In genomic region chr17:65184235-65184959, GRCh38 we compare ENCODE assay signal across 17 cellular contexts. TPM values are rescaled to one million over a fixed set of nuclear protein-coding genes. Genes with fewer than 3 reads are reported as not detected.
DNase-seq lines count a peak whose midpoint lies in the region; TF ChIP-seq lines count a peak whose summit lies in the region.
"Had no signal": no experiment of that assay in that cellular context is flagged by ENCODE, and none has a peak within 500 bp of the region (broad histone marks: within the 10 kb centered on the region; RNA-seq: fewer than 3 reads in every experiment).

No MANE protein-coding gene starts in this region.

- H3K4me1 ChIP-seq in HUES64 (ENCODE audit: insufficient read depth, low read length): peaks cover 24% of the 10 kb centered on the region

- H3K9me3 ChIP-seq in HUES64 (ENCODE audit: insufficient read depth, low read depth, low read length): no peaks in the 10 kb centered on the region
- H3K9me3 ChIP-seq: spleen, tibial artery had no signal

- TF ChIP-seq CTCF in endothelial cell (IDR thresholded peaks at IDR 0.05; ENCODE audit: unreplicated experiment): no peak
- no peak for TF ChIP-seq CTCF in osteocyte (IDR thresholded peaks at IDR 0.05)

- H3K27me3 Mint-ChIP-seq in endothelial cell (ENCODE audit: unreplicated experiment) (peaks cover 3% of the 10 kb centered on the region), osteocyte (ENCODE audit: unreplicated experiment) (no peaks in the 10 kb centered on the region)
- H3K27me3 Mint-ChIP-seq: activated naive CD4-positive, alpha-beta T cell treated with anti-CD3 and anti-CD28 coated beads, Interleukin-2, amount 50 U/mL, for 24 hours had no signal

- no peaks in the 10 kb centered on the region for H3K27me3 ChIP-seq in HUES64 (ENCODE audit: insufficient read depth, low read length)
- H3K27me3 ChIP-seq: spleen, tibial artery had no signal

- peak overlapping the region; percentile 84 for H3K27ac ChIP-seq in HUES64 (ENCODE audit: low read depth, low read length)
- H3K27ac ChIP-seq: KMS-11, tibial artery had no signal

- H3K27ac Mint-ChIP-seq in endothelial cell (ENCODE audit: unreplicated experiment): peak overlapping the region; percentile 87
- H3K27ac Mint-ChIP-seq in osteocyte (ENCODE audit: unreplicated experiment): peak overlapping the region; percentile 89
- H3K27ac Mint-ChIP-seq: activated naive CD4-positive, alpha-beta T cell treated with anti-CD3 and anti-CD28 coated beads, Interleukin-2, amount 50 U/mL, for 24 hours; CD14-positive monocyte had no signal

- H3K9ac ChIP-seq in HUES64 (ENCODE audit: low read depth, low read length): peak overlapping the region; percentile 64; the same call in 1 of the 2 replicates
- H3K9ac ChIP-seq: KMS-11 had no signal

- H3K36me3 Mint-ChIP-seq in endothelial cell (ENCODE audit: low read depth, unreplicated experiment) (peaks cover 4% of the 10 kb centered on the region), osteocyte (ENCODE audit: unreplicated experiment) (no peaks in the 10 kb centered on the region)
- H3K36me3 Mint-ChIP-seq: activated naive CD4-positive, alpha-beta T cell treated with anti-CD3 and anti-CD28 coated beads, Interleukin-2, amount 50 U/mL, for 24 hours; brain; CD14-positive monocyte had no signal

- H3K4me1 Mint-ChIP-seq in endothelial cell (ENCODE audit: unreplicated experiment) (peaks cover 44% of the 10 kb centered on the region), osteocyte (ENCODE audit: unreplicated experiment) (peaks cover 45% of the 10 kb centered on the region)

- no peaks in the 10 kb centered on the region for H3K36me3 ChIP-seq in HUES64 (ENCODE audit: insufficient read depth, low read length)
- H3K36me3 ChIP-seq: spleen, tibial artery had no signal

- 65% methylated on average over 5 of the region's 5 CpGs for WGBS in HUES64

- no peaks in the 10 kb centered on the region for H3K9me3 Mint-ChIP-seq in endothelial cell (ENCODE audit: unreplicated experiment)
- H3K9me3 Mint-ChIP-seq in osteocyte (ENCODE audit: unreplicated experiment): no peaks in the 10 kb centered on the region
- H3K9me3 Mint-ChIP-seq: activated naive CD4-positive, alpha-beta T cell treated with anti-CD3 and anti-CD28 coated beads, Interleukin-2, amount 50 U/mL, for 24 hours; CD14-positive monocyte had no signal

- no peak overlapping the region for H3K4me3 ChIP-seq in HUES64 (ENCODE audit: low read length)
- H3K4me3 ChIP-seq: spleen, tibial artery had no signal

- H3K4me3 Mint-ChIP-seq in endothelial cell (ENCODE audit: unreplicated experiment) (no peak overlapping the region), osteocyte (ENCODE audit: unreplicated experiment) (peak overlapping the region; percentile 54)
- H3K4me3 Mint-ChIP-seq: activated naive CD4-positive, alpha-beta T cell treated with anti-CD3 and anti-CD28 coated beads, Interleukin-2, amount 50 U/mL, for 24 hours; brain; CD14-positive monocyte had no signal

- DNase-seq in COLO829 (ENCODE audit: low spot score) (peak; percentile 54), endothelial cell (ENCODE audit: low spot score) (no peak), osteocyte (ENCODE audit: extremely low spot score, unreplicated experiment) (no peak), SHP77 treated with DMSO at 0.1 percent for 48 hours (lab: John Stamatoyannopoulos, UW) (no peak), NOMO-1 (lab: John Stamatoyannopoulos, UW; ENCODE audit: unreplicated experiment in 2 of 2) (no peak), mucosa of gallbladder (ENCODE audit: low spot score) (no peak)
- DNase-seq: DND-41, NCI-H1105, NCI-H2171, NCI-H774, spleen, tibial artery had no signal

RNA-seq across cellular contexts. Expression of gene RGS9, which starts 47.2 kb away (rescaled TPM):
- polyA plus RNA-seq in HUES64 (2013, experiment 1 of 2): 6.3 TPM
- polyA plus RNA-seq in HUES64 (2013, experiment 2 of 2): 8.7 TPM
- total RNA-seq in endothelial cell (ENCODE audit: unreplicated experiment) (8.5 TPM), osteocyte (4.0 and 6.5 TPM in 2 replicates), mucosa of gallbladder (8.8 TPM)
- polyA plus RNA-seq: CD14-positive monocyte had no signal
